In genomic region chr18:808086-808485, GRCh38 we compare ENCODE assay signal across 10 cellular contexts. TPM values are rescaled to one million over a fixed set of nuclear protein-coding genes. Genes with fewer than 3 reads are reported as not detected.
DNase-seq lines count a peak whose midpoint lies in the region; ATAC-seq, FAIRE-seq and TF ChIP-seq lines count a peak whose summit lies in the region.
"Had no signal": no experiment of that assay in that cellular context is flagged by ENCODE, and none has a peak within 500 bp of the region (broad histone marks: within the 10 kb centered on the region; RNA-seq: fewer than 3 reads in every experiment).

No MANE protein-coding gene starts in this region.

- BruUV-seq in A673 (replicated peaks; lab: Mats Ljungman, UMichigan) = no TSS peak

- H3K27me3 ChIP-seq in A673 (replicated peaks; ENCODE audit: insufficient read depth, low read depth, low read length, poor library complexity) = no peaks in the 10 kb centered on the region
- H3K27me3 ChIP-seq in right atrium auricular region = no peaks in the 10 kb centered on the region

- H3K9me3 ChIP-seq in A673 (ENCODE audit: low read depth, low read length, poor library complexity, severe bottlenecking) (no peaks in the 10 kb centered on the region), right atrium auricular region (no peaks in the 10 kb centered on the region)

- H3K4me1 Mint-ChIP-seq in T-cell = peaks cover 71 to 77% (median 74%) of the 10 kb centered on the region in 3 donors

- H3K9me3 Mint-ChIP-seq in T-cell = no peaks in the 10 kb centered on the region

- TF ChIP-seq CTCF in A673 (conservative IDR thresholded peaks at IDR 0.05; ENCODE audit: low read depth, low read length) (no peak), right atrium auricular region (IDR thresholded peaks at IDR 0.05) (no peak)

- H3K36me3 ChIP-seq in A673 (ENCODE audit: insufficient read depth, low read length, poor library complexity, severe bottlenecking) (no peaks in the 10 kb centered on the region), right atrium auricular region (no peaks in the 10 kb centered on the region)

- H3K27ac ChIP-seq in A673 (ENCODE audit: low read depth, low read length, poor library complexity, severe bottlenecking) = no peak overlapping the region
- peak overlapping the region; percentile 41 to 47 for H3K27ac ChIP-seq in right atrium auricular region

- H3K4me3 ChIP-seq in A673 (ENCODE audit: low read depth, low read length, poor library complexity, severe bottlenecking) (no peak overlapping the region), right atrium auricular region (no peak overlapping the region)

- H3K4me1 ChIP-seq in A673 (ENCODE audit: insufficient read depth, low read length, poor library complexity, severe bottlenecking) (peaks cover 26% of the 10 kb centered on the region), right atrium auricular region (peaks cover 0 to 48% of the 10 kb centered on the region in 2 donors)

- in situ Hi-C loops in KBM-7 (cut with MboI; ENCODE audit: low pct_unique_long_range_greater_than_20kb, low sequenced_read_pairs) = no loop called here

- FAIRE-seq in GM12892 (lab: Jason Lieb, UNC) = no peak
- FAIRE-seq: TTC549 had no signal

- DNase-seq in A673 (ENCODE audit: low spot score) (peak; percentile 55), COR-L47 (lab: John Stamatoyannopoulos, UW) (peak; percentile 16), T-cell (no peak), right atrium auricular region (ENCODE audit: low spot score) (no peak), KBM-7 (no peak), GM12892 (ENCODE audit: insufficient read length) (no peak), NCI-H526 (lab: John Stamatoyannopoulos, UW) (no peak)
- DNase-seq: NCI-H2029 treated with DMSO at 0.1 percent for 48 hours had no signal

- POLR2A ChIA-PET in A673 (lab: Charles Lee; ENCODE audit: low non-redundant PET) (no interaction called here), T-cell (lab: Charles Lee) (interaction anchor here (0.9 kb wide), 2 partner anchors 18 to 69 kb away, joined by 3 read pairs; no protein-coding TSS in a partner anchor)

- no peaks in the 10 kb centered on the region for H3K36me3 Mint-ChIP-seq in T-cell

- CTCF ChIA-PET in A673 (lab: Charles Lee) (no interaction called here), T-cell (lab: Charles Lee) (interaction anchor here (0.9 to 1.7 kb wide), 3 partner anchors 23 to 66 kb away, joined by 4 to 13 read pairs (median 5); no protein-coding TSS in a partner anchor)

- peak overlapping the region; percentile 47 to 54 for H3K27ac Mint-ChIP-seq in T-cell

- peaks cover 0 to 2% of the 10 kb centered on the region in 2 donors for H3K27me3 Mint-ChIP-seq in T-cell

- no peak for TF ChIP-seq POLR2A in GM12892 (IDR thresholded peaks at IDR 0.05; ENCODE audit: low read depth, low read length)

- ATAC-seq in T-cell (replicated peaks in 1 of 4) (no peak), HG03342 (IDR thresholded peaks at IDR 0.05; ENCODE audit: unreplicated experiment) (no peak)

- intact Hi-C loops in A673 (cut with micrococcal nuclease; ENCODE audit: unreplicated experiment) = no loop called here

- peak overlapping the region in 2 of 3 donors; percentile 30 to 34 for H3K4me3 Mint-ChIP-seq in T-cell

RNA-seq across cellular contexts. Expression of gene YES1, which starts 4.0 kb away (rescaled TPM):
- total RNA-seq in A673 (2021) (138 and 142 TPM in 2 replicates), T-cell (10 to 100 TPM in 2 of 5 donors, 1 to 10 TPM in 3; 7.4 to 16.3 (median 8.2) TPM), right atrium auricular region (10 to 100 TPM; 20.3 to 37.3 TPM)
- polyA plus RNA-seq in GM12892 (2012; ENCODE audit: missing spikeins) = 2.4 TPM

Comparison
In these comparisons a context has a peak if more than half of its experiments do, and no peak if none do; other contexts are left out.
1. DNase-seq: peak in A673 (single experiment) and COR-L47 (single experiment); none in T-cell (0 of 34), right atrium auricular region (single experiment), KBM-7 (single experiment), GM12892 (single experiment) and NCI-H526 (0 of 2).